ENCODE assay signal across 8 cellular contexts in genomic region chr22:22235564-22235963, GRCh38. TPM values are rescaled to one million over a fixed set of nuclear protein-coding genes. Genes with fewer than 3 reads are reported as not detected.
DNase-seq lines count a peak whose midpoint lies in the region; ATAC-seq and TF ChIP-seq lines count a peak whose summit lies in the region.

No MANE protein-coding gene starts in this region.

- ATAC-seq in GM21737 (IDR thresholded peaks at IDR 0.05; ENCODE audit: unreplicated experiment), result no peak

- H3K9me3 Mint-ChIP-seq in HFFc6, result no peaks in the 10 kb centered on the region

- H3K4me3 ChIP-seq in fibroblast of pulmonary artery (replicated peaks; ENCODE audit: low read depth, low read length), result no peak overlapping the region

- peaks cover 17% of the 10 kb centered on the region for H3K27me3 Mint-ChIP-seq in HFFc6 (ENCODE audit: insufficient read depth)

- H3K27ac Mint-ChIP-seq in HFFc6, result no peak overlapping the region

- TF ChIP-seq CTCF in HFFc6 (IDR thresholded peaks at IDR 0.05) (peak; percentile 77), fibroblast of pulmonary artery (IDR thresholded peaks at IDR 0.05; ENCODE audit: low read length, missing control alignments) (peak; percentile 50)

- no peak overlapping the region for H3K4me3 Mint-ChIP-seq in HFFc6

- H3K4me1 Mint-ChIP-seq in HFFc6 (ENCODE audit: low read depth), result no peaks in the 10 kb centered on the region

- DNase-seq in AG08396 (ENCODE audit: low spot score) (peak; percentile 41), HFFc6 (peak; percentile 28), fibroblast of pulmonary artery (ENCODE audit: low read depth) (peak; percentile 26), OCI-M2 (lab: John Stamatoyannopoulos, UW; ENCODE audit: unreplicated experiment) (no peak), HuH-7 (ENCODE audit: low spot score) (no peak)
- DNase-seq in activated CD8-positive, alpha-beta memory T cell treated with anti-CD3 and anti-CD28 coated beads for 24 hours, result peak; percentile 82
- peak; percentile 53 for DNase-seq in stimulated activated CD4-positive, alpha-beta T cell treated with anti-CD3 and anti-CD28 coated beads, Interleukin-1b, Interleukin-23, amount 100 ng/mL, for 48 hours

- no peaks in the 10 kb centered on the region for H3K36me3 Mint-ChIP-seq in HFFc6 (ENCODE audit: low read depth)

RNA-seq across cellular contexts. Expression of gene VPREB1, which starts 9.0 kb away (rescaled TPM):
- total RNA-seq in HFFc6 (2021; fragmentation: NEBNext Ultra II Directional; extraction: Animal tissue kit (Norgen Biotek cat#: 25700)), result not detected

Comparison
In these comparisons a context has a peak if more than half of its experiments do, and no peak if none do; other contexts are left out.
1. DNase-seq: peak in AG08396 (single experiment), HFFc6 (single experiment), activated CD8-positive, alpha-beta memory T cell treated with anti-CD3 and anti-CD28 coated beads for 24 hours (single experiment), fibroblast of pulmonary artery (single experiment) and stimulated activated CD4-positive, alpha-beta T cell treated with anti-CD3 and anti-CD28 coated beads, Interleukin-1b, Interleukin-23, amount 100 ng/mL, for 48 hours (single experiment); none in OCI-M2 (single experiment) and HuH-7 (single experiment).